In the genomic region with DNA sequence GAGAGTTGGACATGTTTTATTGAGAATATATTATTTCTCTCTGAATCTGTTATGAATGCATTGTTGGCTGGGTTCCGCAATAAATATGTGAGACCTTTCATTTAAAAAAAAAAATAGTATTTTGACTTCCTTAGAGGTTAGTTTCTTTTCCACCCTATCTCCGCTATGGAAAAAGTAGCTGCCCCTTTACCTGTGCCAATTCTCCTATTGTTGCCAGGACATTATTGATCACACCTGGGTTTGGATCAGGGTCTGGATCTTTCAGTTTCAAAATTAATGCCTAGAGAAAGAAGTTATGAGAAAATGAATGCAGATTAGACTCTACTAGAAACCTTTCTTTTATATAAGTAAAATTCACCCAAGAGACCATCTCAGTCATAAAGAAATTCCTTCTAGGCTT, we compare ENCODE assay signal across 9 cellular contexts. TPM values are rescaled to one million over a fixed set of nuclear protein-coding genes. Genes with fewer than 3 reads are reported as not detected.
"Had no signal": no experiment of that assay in that cellular context is flagged by ENCODE, and none has a peak within 500 bp of the region (broad histone marks: within the 10 kb centered on the region; RNA-seq: fewer than 3 reads in every experiment).

No MANE protein-coding gene starts in this region.

- H3K4me3 ChIP-seq: GM12878 had no signal

- DNase-seq: GDM1, GF-D8 had no signal

- ATAC-seq: GM12878 had no signal

- FAIRE-seq: G401.6, GM12878, GM12891, GM12892, GM18507, GM19239 had no signal

RNA-seq across cellular contexts. Expression of gene ANGPTL7, which starts 44.1 kb away (rescaled TPM):
- total RNA-seq: G401, GM12878 had no signal
